Comparison of ENCODE assay signal across 2 cellular contexts in genomic region chr3:24541935-24542334, GRCh38.
TF ChIP-seq lines count a peak whose summit lies in the region.

No MANE protein-coding gene starts in this region.

TF ChIP-seq in K562, 482 proteins besides CTCF, POLR2A, EP300 and RAD21:
- TF ChIP-seq THRAP3 (IDR thresholded peaks at IDR 0.05; ENCODE audit: borderline replicate concordance) (no peak), RBM25 (IDR thresholded peaks at IDR 0.05; ENCODE audit: low read depth, low read length, severe bottlenecking) (no peak), ZNF609 (CRISPR knock-in tag; IDR thresholded peaks at IDR 0.05; ENCODE audit: borderline replicate concordance) (no peak), MECOM (CRISPR knock-in tag; IDR thresholded peaks at IDR 0.05) (no peak), XRCC3 (IDR thresholded peaks at IDR 0.05) (no peak), VEZF1 (CRISPR knock-in tag; IDR thresholded peaks at IDR 0.05) (no peak), TAF1 (IDR thresholded peaks at IDR 0.05; ENCODE audit: control insufficient read depth, extremely low read depth, insufficient read depth, low read length, severe bottlenecking) (no peak), STAT5B (CRISPR knock-in tag; IDR thresholded peaks at IDR 0.05) (no peak), AFF4 (CRISPR knock-in tag; IDR thresholded peaks at IDR 0.05) (no peak), DMBX1 (CRISPR knock-in tag; IDR thresholded peaks at IDR 0.05; ENCODE audit: borderline replicate concordance) (no peak), ZNF551 (CRISPR knock-in tag; IDR thresholded peaks at IDR 0.05) (no peak), ZNF780A (CRISPR knock-in tag; IDR thresholded peaks at IDR 0.05) (no peak), FOXA1 (IDR thresholded peaks at IDR 0.05; ENCODE audit: borderline replicate concordance) (no peak)

TF ChIP-seq in HepG2, 621 proteins besides CTCF, POLR2A, EP300 and RAD21:
- TF ChIP-seq HHEX (CRISPR knock-in tag; IDR thresholded peaks at IDR 0.05), result no peak
- TF ChIP-seq ZNF382 (CRISPR knock-in tag; IDR thresholded peaks at IDR 0.05; ENCODE audit: borderline replicate concordance), result no peak
- no peak for TF ChIP-seq PHF8 (CRISPR knock-in tag; IDR thresholded peaks at IDR 0.05)
- TF ChIP-seq THRA (CRISPR knock-in tag; IDR thresholded peaks at IDR 0.05; ENCODE audit: borderline replicate concordance), result no peak
- no peak for TF ChIP-seq KDM3A (CRISPR knock-in tag; IDR thresholded peaks at IDR 0.05; ENCODE audit: low read depth)
- no peak for TF ChIP-seq ZBTB3 (CRISPR knock-in tag; IDR thresholded peaks at IDR 0.05; ENCODE audit: borderline replicate concordance, low read depth)
- no peak for TF ChIP-seq REXO4 (CRISPR knock-in tag; IDR thresholded peaks at IDR 0.05; ENCODE audit: borderline replicate concordance)
- TF ChIP-seq CREM (IDR thresholded peaks at IDR 0.05), result no peak
- no peak for TF ChIP-seq CREM (CRISPR knock-in tag; IDR thresholded peaks at IDR 0.05)
- TF ChIP-seq TARDBP (CRISPR knock-in tag; IDR thresholded peaks at IDR 0.05), result no peak
- TF ChIP-seq ZFP41 (CRISPR knock-in tag; IDR thresholded peaks at IDR 0.05; ENCODE audit: borderline replicate concordance), result no peak
- no peak for TF ChIP-seq BRD4 (CRISPR knock-in tag; IDR thresholded peaks at IDR 0.05)
- no peak for TF ChIP-seq ATF7 (IDR thresholded peaks at IDR 0.05)
- no peak for TF ChIP-seq ATF7 (CRISPR knock-in tag; IDR thresholded peaks at IDR 0.05)
- no peak for TF ChIP-seq FOXP1 (IDR thresholded peaks at IDR 0.05)
- TF ChIP-seq FOXP1 (CRISPR knock-in tag; IDR thresholded peaks at IDR 0.05), result no peak
- TF ChIP-seq PAWR (CRISPR knock-in tag; IDR thresholded peaks at IDR 0.05; ENCODE audit: borderline replicate concordance), result no peak
- no peak for TF ChIP-seq ZNF12 (CRISPR knock-in tag; IDR thresholded peaks at IDR 0.05)
TF ChIP-seq in HepG2: peak in this region for 0.
